8 cellular contexts compared by ENCODE assay signal in the genomic region with DNA sequence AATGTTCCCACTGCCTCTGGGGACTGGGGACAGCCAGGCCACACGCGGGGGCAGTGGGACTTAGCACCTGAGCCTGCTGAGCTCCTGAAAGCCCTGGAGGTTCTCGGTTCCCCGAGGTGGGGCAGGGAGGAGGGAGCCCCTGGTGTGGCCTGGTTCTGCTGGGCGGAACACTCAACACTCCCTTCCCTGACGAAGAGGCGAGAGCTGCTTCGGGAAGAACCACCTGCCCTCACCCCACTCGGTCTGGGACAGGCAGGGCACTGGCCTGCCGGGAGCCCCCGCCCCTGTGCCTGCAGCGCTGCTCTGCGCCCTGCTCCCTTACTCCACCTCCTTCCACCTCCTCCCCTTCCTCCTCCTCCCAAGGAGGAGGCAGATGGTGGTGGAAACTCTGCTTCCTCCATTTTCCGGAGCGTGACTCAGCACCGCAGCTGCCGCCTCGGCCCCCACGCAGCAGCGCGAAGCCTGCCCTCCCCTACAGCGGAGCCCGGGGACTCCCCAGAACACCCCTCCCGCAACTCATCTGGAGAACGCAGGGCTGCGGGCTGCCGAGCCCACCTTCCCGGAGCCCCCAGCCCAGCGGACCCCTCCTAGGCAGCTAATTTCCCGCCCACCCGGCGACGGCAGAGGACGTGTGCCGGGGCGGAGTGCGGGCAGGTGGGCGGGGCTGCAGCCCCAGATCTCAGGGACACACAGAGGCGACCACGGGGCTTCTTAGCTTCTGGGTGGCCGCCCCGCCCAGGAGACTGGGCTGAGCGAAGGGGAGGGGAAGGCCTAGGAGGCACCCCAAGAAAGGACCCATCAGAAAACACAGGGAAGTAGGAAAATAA. TPM values are rescaled to one million over a fixed set of nuclear protein-coding genes. Genes with fewer than 3 reads are reported as not detected.
DNase-seq lines count a peak whose midpoint lies in the region; ATAC-seq and TF ChIP-seq lines count a peak whose summit lies in the region.

No MANE protein-coding gene starts in this region.

- TF ChIP-seq CTCF in omental fat pad (IDR thresholded peaks at IDR 0.05), result no peak

- peak overlapping the region; percentile 96 for H3K27ac ChIP-seq in temporal lobe (ENCODE audit: low read depth, low read length)

- peak; percentile 51 for ATAC-seq in GM18868 (IDR thresholded peaks at IDR 0.05; ENCODE audit: unreplicated experiment)
- peak; percentile 42 for ATAC-seq in HG03571 (IDR thresholded peaks at IDR 0.05; ENCODE audit: unreplicated experiment)
- peak; percentile 62 for ATAC-seq in omental fat pad (ENCODE audit: low FRiP score)

- DNase-seq in 8988T (peak; percentile 79), RPMI7951 (ENCODE audit: low read depth) (peak; percentile 82), germinal center (ENCODE audit: low spot score) (peak; percentile 67), omental fat pad (ENCODE audit: low spot score) (no peak)
- peak; percentile 49 for DNase-seq in activated gamma-delta T cell treated with anti-CD3 and anti-CD28 coated beads, Interleukin-2, amount 50 U/mL, for 16 hours (ENCODE audit: low read depth)

RNA-seq across cellular contexts. Expression of gene INF2, which starts 11.7 kb away (rescaled TPM):
- total RNA-seq in RPMI7951 (2014; rRNA removed; shearing (Covaris generic)), result 24.9 and 27.6 TPM in 2 replicates
- total RNA-seq in omental fat pad (100 to 1,000 TPM in 1 of 4 donors, 10 to 100 TPM in 3; 50.9 to 104 (median 87.5) TPM), temporal lobe (15.0 TPM)

RNA-seq across cellular contexts. Expression of gene ADSS1, which starts 46.3 kb away (rescaled TPM):
- total RNA-seq in RPMI7951 (2014; rRNA removed; shearing (Covaris generic)), result 1.6 and 3.2 TPM in 2 replicates
- total RNA-seq in omental fat pad (10 to 100 TPM in 1 of 4 donors, 1 to 10 TPM in 3; 3.7 to 26.0 (median 5.6) TPM), temporal lobe (2.0 TPM)
